ENCODE assay signal across 20 cellular contexts in genomic region chr7:112792431-112792830, GRCh38.
"Had no signal": no experiment of that assay in that cellular context is flagged by ENCODE, and none has a peak within 500 bp of the region (broad histone marks: within the 10 kb centered on the region; RNA-seq: fewer than 3 reads in every experiment).

No MANE protein-coding gene starts in this region.

- H3K9me3 Mint-ChIP-seq: activated CD8-positive, alpha-beta T cell treated with anti-CD3 and anti-CD28 coated beads for 36 hours; activated naive CD8-positive, alpha-beta T cell treated with anti-CD3 and anti-CD28 coated beads, Interleukin-2, amount 10 ng/mL, durations not matched to agents 7 days and 5 days; activated T-cell treated with anti-CD3 and anti-CD28 coated beads, Interleukin-2, amount 50 U/mL, for 4 hours; naive thymus-derived CD8-positive, alpha-beta T cell; stimulated activated naive CD8-positive, alpha-beta T cell treated with anti-CD3 and anti-CD28 coated beads, Interleukin-15, Interleukin-2, amounts not matched to agents 100 ng/mL and 50 ng/mL, for 24 hours; WTC11 had no signal

- H3K4me3 ChIP-seq: esophagus muscularis mucosa, left ventricle myocardium inferior, psoas muscle, spleen had no signal

- H3K27ac Mint-ChIP-seq: activated CD8-positive, alpha-beta T cell treated with anti-CD3 and anti-CD28 coated beads for 36 hours; activated naive CD8-positive, alpha-beta T cell treated with anti-CD3 and anti-CD28 coated beads, Interleukin-2, amount 10 ng/mL, durations not matched to agents 7 days and 5 days; WTC11 had no signal

- H3K4me3 Mint-ChIP-seq: activated CD8-positive, alpha-beta T cell treated with anti-CD3 and anti-CD28 coated beads for 36 hours; activated naive CD8-positive, alpha-beta T cell treated with anti-CD3 and anti-CD28 coated beads, Interleukin-2, amount 10 ng/mL, durations not matched to agents 7 days and 5 days; activated T-cell treated with anti-CD3 and anti-CD28 coated beads, Interleukin-2, amount 50 U/mL, for 4 hours; stimulated activated naive CD8-positive, alpha-beta T cell treated with anti-CD3 and anti-CD28 coated beads, Interleukin-15, Interleukin-2, amounts not matched to agents 100 ng/mL and 50 ng/mL, for 24 hours; WTC11 had no signal

- H3K9me3 ChIP-seq: esophagus muscularis mucosa, left ventricle myocardium inferior, psoas muscle, spleen, suprapubic skin had no signal

- H3K27me3 ChIP-seq: brain microvascular endothelial cell, esophagus muscularis mucosa, spleen, suprapubic skin had no signal

- H3K27me3 Mint-ChIP-seq: activated CD8-positive, alpha-beta T cell treated with anti-CD3 and anti-CD28 coated beads for 36 hours; activated naive CD8-positive, alpha-beta T cell treated with anti-CD3 and anti-CD28 coated beads, Interleukin-2, amount 10 ng/mL, durations not matched to agents 7 days and 5 days; naive thymus-derived CD8-positive, alpha-beta T cell; stimulated activated naive CD8-positive, alpha-beta T cell treated with anti-CD3 and anti-CD28 coated beads, Interleukin-15, Interleukin-2, amounts not matched to agents 100 ng/mL and 50 ng/mL, for 24 hours had no signal

- H3K27ac ChIP-seq: brain microvascular endothelial cell, esophagus muscularis mucosa, left ventricle myocardium inferior, psoas muscle, spleen, suprapubic skin had no signal

- DNase-seq: activated CD4-positive, alpha-beta T cell treated with anti-CD3 and anti-CD28 coated beads for 4 hours; activated CD8-positive, alpha-beta T cell treated with anti-CD3 and anti-CD28 coated beads for 36 hours; activated naive CD8-positive, alpha-beta T cell treated with anti-CD3 and anti-CD28 coated beads, Interleukin-2, amount 10 ng/mL, durations not matched to agents 7 days and 5 days; activated T-cell treated with anti-CD3 and anti-CD28 coated beads, Interleukin-2, amount 50 U/mL, for 4 hours; brain microvascular endothelial cell; cortex of kidney; effector CD4-positive, alpha-beta T cell; foreskin fibroblast; hippocampal formation; left ventricle myocardium inferior; mesenchymal stem cell; naive thymus-derived CD8-positive, alpha-beta T cell; psoas muscle; spleen; trophoblast cell had no signal

- H3K36me3 ChIP-seq: brain microvascular endothelial cell, esophagus muscularis mucosa, left ventricle myocardium inferior, spleen, suprapubic skin had no signal

- H3K36me3 Mint-ChIP-seq: WTC11 had no signal

- ATAC-seq: activated CD8-positive, alpha-beta T cell treated with anti-CD3 and anti-CD28 coated beads for 36 hours; activated T-cell treated with anti-CD3 and anti-CD28 coated beads, Interleukin-2, amount 50 U/mL, for 4 hours; naive thymus-derived CD8-positive, alpha-beta T cell; psoas muscle; sciatic nerve; WTC11 had no signal
